In genomic region chr3:56019490-56019889, GRCh38 we compare ENCODE assay signal across 1 cellular context.
TF ChIP-seq lines count a peak whose summit lies in the region.

No MANE protein-coding gene starts in this region.

TF ChIP-seq in WTC11, 78 proteins besides CTCF, POLR2A, EP300 and RAD21 (continued from another document):
- TF ChIP-seq FOXP4 (CRISPR knock-in tag; IDR thresholded peaks at IDR 0.05) (no peak), NFATC4 (CRISPR knock-in tag; IDR thresholded peaks at IDR 0.05) (no peak), USF2 (CRISPR knock-in tag; IDR thresholded peaks at IDR 0.05) (no peak), EMX1 (CRISPR knock-in tag; IDR thresholded peaks at IDR 0.05) (no peak), AR (CRISPR knock-in tag; IDR thresholded peaks at IDR 0.05) (no peak), ARID4B (CRISPR knock-in tag; IDR thresholded peaks at IDR 0.05; ENCODE audit: borderline replicate concordance) (no peak)
TF ChIP-seq in WTC11: peak in this region for 0.
